In the genomic region with DNA sequence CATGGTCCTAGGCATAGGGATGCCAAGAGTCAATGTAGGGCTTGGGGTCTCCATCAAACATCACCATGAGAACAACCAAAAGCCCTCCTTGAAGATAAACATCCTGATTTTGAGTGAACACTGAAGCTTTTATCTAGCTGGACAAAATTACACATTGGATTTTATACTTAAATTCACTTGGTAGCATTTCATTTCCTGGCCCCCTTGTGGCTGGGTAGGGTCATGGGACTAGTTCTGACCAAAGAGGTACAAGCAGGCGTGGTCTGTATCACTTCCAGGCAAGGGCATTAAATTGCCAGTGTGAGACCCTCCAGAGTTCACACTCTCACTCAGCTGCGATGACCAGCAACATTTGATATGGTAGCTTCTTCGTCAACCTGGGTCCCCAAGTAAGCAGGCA, we compare ENCODE assay signal across 8 cellular contexts.
DNase-seq lines count a peak whose midpoint lies in the region; ATAC-seq and TF ChIP-seq lines count a peak whose summit lies in the region.

No MANE protein-coding gene starts in this region.

- peak overlapping the region; percentile 89 for H2AK5ac ChIP-seq in IMR-90 (ENCODE audit: low read depth, low read length)

- peaks cover 10% of the 10 kb centered on the region for H3K4me1 ChIP-seq in IMR-90 (ENCODE audit: control insufficient read depth, insufficient read depth, low read length)
- no peaks in the 10 kb centered on the region for H3K4me1 ChIP-seq in sigmoid colon

- H2BK120ac ChIP-seq in IMR-90 (ENCODE audit: low read depth, low read length) = peak overlapping the region; percentile 97

- no TSS peak for BruUV-seq in IMR-90 (replicated peaks; lab: Mats Ljungman, UMichigan)

- H3K4me3 Mint-ChIP-seq in chondrocyte (ENCODE audit: unreplicated experiment) (no peak overlapping the region), T-cell (no peak overlapping the region)
- no peak overlapping the region for H3K4me3 Mint-ChIP-seq in activated CD4-positive, alpha-beta T cell treated with anti-CD3 and anti-CD28 coated beads, Interleukin-2, amount 10 ng/mL, durations not matched to agents 7 days and 5 days

- dilution Hi-C loops in IMR-90 (cut with HindIII; ENCODE audit: low sequenced_read_pairs, unreplicated experiment) = no loop called here

- no peak overlapping the region for H3K4me2 ChIP-seq in IMR-90 (ENCODE audit: low read depth, low read length)

- TF ChIP-seq CTCF in IMR-90 (conservative IDR thresholded peaks at IDR 0.05; ENCODE audit: low read depth, low read length) (peak; percentile 25; the same call in 1 of the 2 replicates), chondrocyte (IDR thresholded peaks at IDR 0.05) (peak; percentile 69), sigmoid colon (IDR thresholded peaks at IDR 0.05) (peak in 3 of 4 experiments; percentile 19 to 45 (median 35))

- ATAC-seq in IMR-90 (ENCODE audit: low read depth) (no peak), T-cell (replicated peaks in 1 of 4) (no peak)

- peaks cover 6% of the 10 kb centered on the region for H3K9me1 ChIP-seq in IMR-90 (ENCODE audit: insufficient read depth, low read length)

- intact Hi-C loops in IMR-90 (cut with micrococcal nuclease) (no loop called here), sigmoid colon (cut with DNase I) (no loop called here)

- no peak overlapping the region for H3K27ac Mint-ChIP-seq in chondrocyte (ENCODE audit: unreplicated experiment)
- H3K27ac Mint-ChIP-seq in activated CD4-positive, alpha-beta T cell treated with anti-CD3 and anti-CD28 coated beads, Interleukin-2, amount 10 ng/mL, durations not matched to agents 7 days and 5 days = no peak overlapping the region
- H3K27ac Mint-ChIP-seq in T-cell = no peak overlapping the region

- H4K5ac ChIP-seq in IMR-90 (ENCODE audit: low read depth, low read length) = no peak overlapping the region

- TF ChIP-seq POLR2A in IMR-90 (IDR thresholded peaks at IDR 0.05; ENCODE audit: low read depth, low read length) (no peak), sigmoid colon (IDR thresholded peaks at IDR 0.05) (no peak)

- no peak overlapping the region for H3K9ac ChIP-seq in IMR-90 (ENCODE audit: low read depth, low read length)

- peak overlapping the region; percentile 84 for H3K4ac ChIP-seq in IMR-90 (ENCODE audit: low read depth, low read length)

- H4K20me1 ChIP-seq in IMR-90 (ENCODE audit: insufficient read depth, low read length) = no peaks in the 10 kb centered on the region

- H4K91ac ChIP-seq in IMR-90 (ENCODE audit: insufficient read depth, low read depth, low read length) = peak overlapping the region; percentile 73

- CTCF ChIA-PET in IMR-90 (lab: Yijun Ruan, JAX) (interaction anchor here (0.7 to 1.1 kb wide), 3 partner anchors 14 to 119 kb away, joined by 3 to 4 read pairs (median 4); no protein-coding TSS in a partner anchor), T-cell (lab: Charles Lee) (no interaction called here)
- CTCF ChIA-PET in activated CD4-positive, alpha-beta T cell treated with anti-CD3 and anti-CD28 coated beads, Interleukin-2, amount 10 ng/mL, durations not matched to agents 7 days and 5 days (lab: Charles Lee) = no interaction called here

- TF ChIP-seq RAD21 in IMR-90 (IDR thresholded peaks at IDR 0.05; ENCODE audit: low read length) = peak; percentile 12; the same call in 1 of the 2 replicates

- H2AFZ ChIP-seq in IMR-90 (replicated peaks; ENCODE audit: low read length, poor library complexity) = no peak overlapping the region

- H3K36me3 Mint-ChIP-seq in chondrocyte (ENCODE audit: low read depth) = no peaks in the 10 kb centered on the region
- H3K36me3 Mint-ChIP-seq in activated CD4-positive, alpha-beta T cell treated with anti-CD3 and anti-CD28 coated beads, Interleukin-2, amount 10 ng/mL, durations not matched to agents 7 days and 5 days (ENCODE audit: low read depth) = no peaks in the 10 kb centered on the region
- H3K36me3 Mint-ChIP-seq in T-cell = no peaks in the 10 kb centered on the region

- peak overlapping the region; percentile 84 for H2BK5ac ChIP-seq in IMR-90 (ENCODE audit: low read depth, low read length, poor library complexity, severe bottlenecking)

- no peak for TF ChIP-seq EP300 in sigmoid colon (IDR thresholded peaks at IDR 0.05)

- peak overlapping the region; percentile 91; the same call in 1 of the 2 replicates for H3K23ac ChIP-seq in IMR-90 (ENCODE audit: low read depth, low read length)

- H3K27ac ChIP-seq in IMR-90 (ENCODE audit: insufficient read depth, low read length) (no peak overlapping the region), sigmoid colon (no peak overlapping the region)

- DNase-seq in NCI-H1417 (lab: John Stamatoyannopoulos, UW) (peak in 2 of 3 experiments; percentile 3 to 30), NCI-H1417 treated with DMSO at 0.1 percent for 48 hours (lab: John Stamatoyannopoulos, UW) (no peak), IMR-90 (no peak), chondrocyte (ENCODE audit: low spot score) (no peak), sigmoid colon (no peak), GDM1 (lab: John Stamatoyannopoulos, UW) (no peak), T-cell (no peak)
- DNase-seq in activated CD4-positive, alpha-beta T cell treated with anti-CD3 and anti-CD28 coated beads, Interleukin-2, amount 10 ng/mL, durations not matched to agents 7 days and 5 days = no peak

- peak overlapping the region; percentile 96 for H2BK15ac ChIP-seq in IMR-90 (ENCODE audit: low read depth, low read length)

- no peaks in the 10 kb centered on the region for H3K27me3 ChIP-seq in IMR-90 (ENCODE audit: control insufficient read depth, insufficient read depth, low read length)
- no peaks in the 10 kb centered on the region for H3K27me3 ChIP-seq in sigmoid colon

- no peak overlapping the region for H3K56ac ChIP-seq in IMR-90 (ENCODE audit: extremely low read depth, insufficient read depth, low read length)

- H3K4me1 Mint-ChIP-seq in chondrocyte (ENCODE audit: low read depth) (peaks cover 19% of the 10 kb centered on the region), T-cell (no peaks in the 10 kb centered on the region)
- no peaks in the 10 kb centered on the region for H3K4me1 Mint-ChIP-seq in activated CD4-positive, alpha-beta T cell treated with anti-CD3 and anti-CD28 coated beads, Interleukin-2, amount 10 ng/mL, durations not matched to agents 7 days and 5 days

- peak overlapping the region; percentile 99 for H2BK20ac ChIP-seq in IMR-90 (ENCODE audit: low read depth, low read length)

- H3K9me3 Mint-ChIP-seq in chondrocyte (ENCODE audit: low read depth) (peaks cover 5% of the 10 kb centered on the region), T-cell (peaks cover 5 to 14% (median 12%) of the 10 kb centered on the region in 3 donors)
- H3K9me3 Mint-ChIP-seq in activated CD4-positive, alpha-beta T cell treated with anti-CD3 and anti-CD28 coated beads, Interleukin-2, amount 10 ng/mL, durations not matched to agents 7 days and 5 days = no peaks in the 10 kb centered on the region

- H2AK9ac ChIP-seq in IMR-90 (replicated peaks; ENCODE audit: low read depth, low read length, poor library complexity) = peak overlapping the region; percentile 17

- H3K27me3 Mint-ChIP-seq in chondrocyte (ENCODE audit: low read depth) (no peaks in the 10 kb centered on the region), T-cell (peaks cover 0 to 4% of the 10 kb centered on the region in 2 donors)
- H3K27me3 Mint-ChIP-seq in activated CD4-positive, alpha-beta T cell treated with anti-CD3 and anti-CD28 coated beads, Interleukin-2, amount 10 ng/mL, durations not matched to agents 7 days and 5 days = no peaks in the 10 kb centered on the region

- H4K8ac ChIP-seq in IMR-90 (ENCODE audit: low read depth in 2 of 2, low read length in 2 of 2) = peak overlapping the region; percentile 58 to 62

- peak overlapping the region; percentile 61; the same call in 1 of the 2 replicates for H3K18ac ChIP-seq in IMR-90 (ENCODE audit: low read depth, low read length)

- POLR2A ChIA-PET in IMR-90 (lab: Charles Lee; ENCODE audit: unreplicated experiment) (no interaction called here), T-cell (lab: Charles Lee) (no interaction called here)
- POLR2A ChIA-PET in activated CD4-positive, alpha-beta T cell treated with anti-CD3 and anti-CD28 coated beads, Interleukin-2, amount 10 ng/mL, durations not matched to agents 7 days and 5 days (lab: Charles Lee) = no interaction called here

- no peak overlapping the region for H3K4me3 ChIP-seq in IMR-90 (ENCODE audit: insufficient read depth, low read depth, low read length)
- H3K4me3 ChIP-seq in sigmoid colon = no peak overlapping the region

- in situ Hi-C loops in IMR-90 (cut with MboI; ENCODE audit: low sequenced_read_pairs) = no loop called here

- H3K9me3 ChIP-seq in IMR-90 (ENCODE audit: control insufficient read depth, insufficient read depth, low read length) = peaks cover 4% of the 10 kb centered on the region; the same call in 1 of the 2 replicates
- H3K9me3 ChIP-seq in sigmoid colon = no peaks in the 10 kb centered on the region

- 0 out of 2 replicates have a peak overlapping the region, but pooled peaks have one; percentile 52 for H3K14ac ChIP-seq in IMR-90 (replicated peaks; ENCODE audit: low read depth, low read length)

- no peaks in the 10 kb centered on the region for H3K79me1 ChIP-seq in IMR-90 (ENCODE audit: low read depth in 1 of 2, low read length in 2 of 2)

- WGBS in IMR-90 (ENCODE audit: extremely low coverage in 2 of 2, insufficient read length in 1 of 2), 2 experiments = no CpG with 5 or more reads among the region's 3 CpGs
- WGBS in sigmoid colon, 2 donors = 75 to 83% methylated on average over 3 of the region's 3 CpGs

- H3K36me3 ChIP-seq in IMR-90 (ENCODE audit: control insufficient read depth, insufficient read depth, low read length) (no peaks in the 10 kb centered on the region), sigmoid colon (no peaks in the 10 kb centered on the region)

TF ChIP-seq in IMR-90, 13 proteins besides CTCF, POLR2A, EP300 and RAD21:
- TF ChIP-seq, protein P1, sequence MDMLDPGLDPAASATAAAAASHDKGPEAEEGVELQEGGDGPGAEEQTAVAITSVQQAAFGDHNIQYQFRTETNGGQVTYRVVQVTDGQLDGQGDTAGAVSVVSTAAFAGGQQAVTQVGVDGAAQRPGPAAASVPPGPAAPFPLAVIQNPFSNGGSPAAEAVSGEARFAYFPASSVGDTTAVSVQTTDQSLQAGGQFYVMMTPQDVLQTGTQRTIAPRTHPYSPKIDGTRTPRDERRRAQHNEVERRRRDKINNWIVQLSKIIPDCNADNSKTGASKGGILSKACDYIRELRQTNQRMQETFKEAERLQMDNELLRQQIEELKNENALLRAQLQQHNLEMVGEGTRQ (IDR thresholded peaks at IDR 0.05; ENCODE audit: low read depth, low read length) = no peak
- TF ChIP-seq RCOR1 (IDR thresholded peaks at IDR 0.05; ENCODE audit: insufficient replicate concordance, low read length) = no peak
- no peak for TF ChIP-seq BHLHE40 (IDR thresholded peaks at IDR 0.05; ENCODE audit: low read depth, low read length)
- TF ChIP-seq MXI1 (IDR thresholded peaks at IDR 0.05; ENCODE audit: borderline replicate concordance, low read depth, low read length) = no peak
- TF ChIP-seq MAZ (IDR thresholded peaks at IDR 0.05; ENCODE audit: borderline replicate concordance, low read depth, low read length) = no peak
- TF ChIP-seq FOS (IDR thresholded peaks at IDR 0.05; ENCODE audit: low read depth, low read length) = no peak
- no peak for TF ChIP-seq CHD1 (IDR thresholded peaks at IDR 0.05; ENCODE audit: low read depth, low read length)
- no peak for TF ChIP-seq CEBPB (IDR thresholded peaks at IDR 0.05; ENCODE audit: low read depth, low read length)

Comparison
In these comparisons a context has a peak if more than half of its experiments do, and no peak if none do; other contexts are left out.
1. DNase-seq: peak in NCI-H1417 (2 of 3); none in NCI-H1417 treated with DMSO at 0.1 percent for 48 hours (single experiment), IMR-90 (single experiment), chondrocyte (single experiment), sigmoid colon (single experiment), GDM1 (single experiment), activated CD4-positive, alpha-beta T cell treated with anti-CD3 and anti-CD28 coated beads, Interleukin-2, amount 10 ng/mL, durations not matched to agents 7 days and 5 days (single experiment) and T-cell (0 of 34).
2. Peak in every context shown above with its lines, with median percentiles within 50 percentile points of each other: CTCF ChIP-seq.